ENCODE assay signal across 9 cellular contexts in the genomic region with DNA sequence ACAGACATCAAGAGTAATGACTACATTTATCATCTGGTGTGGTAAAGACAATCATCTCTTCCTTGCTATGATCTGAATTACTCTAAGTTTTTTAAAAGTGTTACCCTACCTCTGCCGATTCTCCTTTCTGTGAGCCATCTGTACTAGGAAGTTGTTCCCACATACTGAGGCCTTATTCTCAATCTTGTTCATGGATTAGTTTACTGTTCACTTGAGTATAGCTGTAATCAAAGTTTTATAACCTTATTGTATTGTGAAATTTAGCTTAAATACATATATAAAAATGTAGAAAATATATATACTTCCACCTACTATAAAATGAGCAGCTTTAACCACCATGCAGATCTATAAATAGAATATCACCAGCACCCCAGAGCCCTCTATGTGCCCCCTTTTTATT. TPM values are rescaled to one million over a fixed set of nuclear protein-coding genes. Genes with fewer than 3 reads are reported as not detected.
"Had no signal": no experiment of that assay in that cellular context is flagged by ENCODE, and none has a peak within 500 bp of the region (broad histone marks: within the 10 kb centered on the region; RNA-seq: fewer than 3 reads in every experiment).

No MANE protein-coding gene starts in this region.

- ATAC-seq: HepG2 had no signal

- FAIRE-seq: HepG2, HTR-8/SVneo had no signal

- H3K27ac ChIP-seq: HL-60 had no signal

- DNase-seq: IMR-90, KBM-7, KG1 had no signal

RNA-seq across cellular contexts. Expression of a gene that starts 2.4 kb away (rescaled TPM):
- total RNA-seq: HepG2, HT-29, HT1080, IMR-90 had no signal
- polyA plus RNA-seq: HepG2, IgD-negative memory B cell, IMR-90 had no signal

RNA-seq across cellular contexts. Expression of a gene that starts 8.6 kb away (rescaled TPM):
- total RNA-seq: HepG2, HT-29, HT1080, IMR-90 had no signal
- polyA plus RNA-seq: HepG2, IgD-negative memory B cell, IMR-90 had no signal
